Comparison of ENCODE assay signal across 26 cellular contexts in the genomic region with DNA sequence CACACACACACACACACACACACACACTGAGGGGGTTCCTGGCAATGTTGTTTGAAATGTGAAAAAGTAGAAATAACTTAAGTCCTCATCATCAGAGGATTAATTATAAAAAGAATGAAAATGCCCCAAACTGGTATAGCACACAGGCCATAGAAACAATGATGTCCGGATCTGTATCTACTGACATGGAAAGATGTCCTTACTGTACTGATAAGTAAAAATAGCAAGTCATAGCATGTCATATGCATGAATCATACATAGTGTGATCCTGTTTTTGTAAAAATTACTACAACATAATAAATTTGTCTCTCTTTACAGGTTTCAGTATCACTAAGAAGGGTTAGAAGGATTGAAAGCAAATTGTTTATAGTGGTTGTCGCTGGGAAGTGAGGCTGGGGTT.
A peak's percentile ranks its signal among the peaks of the same experiment; 100 is the strongest.
DNase-seq lines count a peak whose midpoint lies in the region; ATAC-seq, FAIRE-seq and TF ChIP-seq lines count a peak whose summit lies in the region.
"Had no signal": no experiment of that assay in that cellular context is flagged by ENCODE, and none has a peak within 500 bp of the region (broad histone marks: within the 10 kb centered on the region; RNA-seq: fewer than 3 reads in every experiment).

No MANE protein-coding gene starts in this region.

- TF ChIP-seq RAD21 in A549 (conservative IDR thresholded peaks at IDR 0.05 in 1 of 2, IDR thresholded peaks at IDR 0.05 in 1 of 2) = no peak

- no peak for TF ChIP-seq EP300 in A549 (IDR thresholded peaks at IDR 0.05)
- no peak for TF ChIP-seq EP300 in transverse colon (IDR thresholded peaks at IDR 0.05; ENCODE audit: low read depth)

- 85% methylated on average over 2 of the region's 2 CpGs for WGBS in A549 (ENCODE audit: missing lambda C conversion rate)
- WGBS in transverse colon (ENCODE audit: low coverage in 1 of 2), 2 donors = 88 to 91% methylated on average over 2 of the region's 2 CpGs
- 95 to 98% methylated on average over 2 of the region's 2 CpGs for WGBS in testis, 2 donors

- H3K9me2 ChIP-seq in Loucy (replicated peaks; ENCODE audit: low read depth, low read length) = no peaks in the 10 kb centered on the region

- no peaks in the 10 kb centered on the region for H3K36me3 ChIP-seq in Loucy (ENCODE audit: insufficient read depth, low read length)
- peaks cover 1% of the 10 kb centered on the region for H3K36me3 ChIP-seq in bronchial epithelial cell (ENCODE audit: control insufficient read depth, insufficient read depth, low read length)
- H3K36me3 ChIP-seq in transverse colon = no peaks in the 10 kb centered on the region
- H3K36me3 ChIP-seq in testis (ENCODE audit: low read depth, missing control alignments) = no peaks in the 10 kb centered on the region
- H3K36me3 ChIP-seq: BLaER1 treated with 17β-estradiol and CSF1 and Interleukin-3, amounts not matched to agents 10 nM and 100 nM had no signal

- ATAC-seq in A549 (no peak), foreskin keratinocyte (peak; percentile 84), HG03095 (IDR thresholded peaks at IDR 0.05; ENCODE audit: unreplicated experiment) (no peak)
- ATAC-seq: activated CD8-positive, alpha-beta T cell treated with anti-CD3 and anti-CD28 coated beads for 36 hours; left cardiac atrium; stimulated activated naive B cell treated with anti-CD40 and anti-IgM and Interleukin-4, amounts not matched to agents 10 μg/mL and 1 μg/mL and 100 μg/mL, for 72 hours had no signal

- POLR2A ChIA-PET in A549 (lab: Yijun Ruan, JAX) = no interaction called here

- H3K27ac ChIP-seq in A549 = no peak overlapping the region
- peak overlapping the region; percentile 58 for H3K27ac ChIP-seq in foreskin keratinocyte
- H3K27ac ChIP-seq in transverse colon = no peak overlapping the region
- H3K27ac ChIP-seq in testis = no peak overlapping the region
- H3K27ac ChIP-seq: BLaER1 treated with 17β-estradiol and CSF1 and Interleukin-3, amounts not matched to agents 10 nM and 100 nM had no signal

- H2AFZ ChIP-seq in Loucy (ENCODE audit: low read length) = no peak overlapping the region

- no peaks in the 10 kb centered on the region for H3F3A ChIP-seq in Loucy (ENCODE audit: low read depth)

- H3K79me2 ChIP-seq in Loucy (ENCODE audit: insufficient read depth, low read length) = peaks cover 10% of the 10 kb centered on the region; the same call in 1 of the 2 replicates

- H3K4me3 ChIP-seq in A549 (no peak overlapping the region), Loucy (ENCODE audit: low read length, poor library complexity, severe bottlenecking) (no peak overlapping the region), bronchial epithelial cell (ENCODE audit: low read depth, low read length) (no peak overlapping the region), transverse colon (no peak overlapping the region), testis (no peak overlapping the region)
- H3K4me3 ChIP-seq: BLaER1 treated with 17β-estradiol and CSF1 and Interleukin-3, amounts not matched to agents 10 nM and 100 nM had no signal

- intact Hi-C loops in transverse colon (cut with DNase I; ENCODE audit: low total_unique reads) (no loop called here), testis (cut with DNase I; ENCODE audit: low total_unique reads) (no loop called here)

- H3K4me1 ChIP-seq in A549 (peaks cover 11% of the 10 kb centered on the region; the same call in 2 of the 3 replicates), Loucy (ENCODE audit: insufficient read depth, low read length, poor library complexity, severe bottlenecking) (peaks cover 48% of the 10 kb centered on the region), foreskin keratinocyte (peaks cover 14% of the 10 kb centered on the region), transverse colon (peaks cover 0 to 17% (median 3%) of the 10 kb centered on the region in 4 donors), testis (no peaks in the 10 kb centered on the region)

- no peak overlapping the region for H3K9ac ChIP-seq in Loucy (ENCODE audit: low read depth, low read length, poor library complexity, severe bottlenecking)
- H3K9ac ChIP-seq: BLaER1 treated with 17β-estradiol and CSF1 and Interleukin-3, amounts not matched to agents 10 nM and 100 nM had no signal

- in situ Hi-C loops in transverse colon (cut with MboI; ENCODE audit: low pct_ligation_motif_present in 1 of 4, low pct_unique_long_range_greater_than_20kb in 1 of 4, low sequenced_read_pairs in 3 of 4) = no loop called here

- TF ChIP-seq CTCF in A549 (IDR thresholded peaks at IDR 0.05) (no peak), Loucy (conservative IDR thresholded peaks at IDR 0.05; ENCODE audit: low read length) (no peak), bronchial epithelial cell (IDR thresholded peaks at IDR 0.05; ENCODE audit: insufficient read depth, low read length, severe bottlenecking) (no peak), foreskin keratinocyte (conservative IDR thresholded peaks at IDR 0.05) (no peak), transverse colon (IDR thresholded peaks at IDR 0.05) (no peak), testis (IDR thresholded peaks at IDR 0.05) (no peak)

- TF ChIP-seq POLR2A in A549 (IDR thresholded peaks at IDR 0.05; ENCODE audit: low read length) (no peak), transverse colon (IDR thresholded peaks at IDR 0.05) (no peak), testis (IDR thresholded peaks at IDR 0.05) (no peak)

- H3K4me2 ChIP-seq in A549 (no peak overlapping the region), Loucy (ENCODE audit: low read depth, low read length, poor library complexity, severe bottlenecking) (peak overlapping the region; percentile 24)
- H3K4me2 ChIP-seq: BLaER1 treated with 17β-estradiol and CSF1 and Interleukin-3, amounts not matched to agents 10 nM and 100 nM had no signal

- H4K20me1 ChIP-seq in Loucy (ENCODE audit: insufficient read depth, low read length, poor library complexity, severe bottlenecking) = peaks cover 5% of the 10 kb centered on the region
- H4K20me1 ChIP-seq: BLaER1 treated with 17β-estradiol and CSF1 and Interleukin-3, amounts not matched to agents 10 nM and 100 nM had no signal

- H3K27me3 ChIP-seq in Loucy (ENCODE audit: insufficient read depth, low read length, poor library complexity, severe bottlenecking) = no peaks in the 10 kb centered on the region
- no peaks in the 10 kb centered on the region for H3K27me3 ChIP-seq in bronchial epithelial cell (ENCODE audit: control insufficient read depth, insufficient read depth, low read length)
- H3K27me3 ChIP-seq in foreskin keratinocyte = no peaks in the 10 kb centered on the region
- H3K27me3 ChIP-seq in transverse colon = no peaks in the 10 kb centered on the region
- no peaks in the 10 kb centered on the region for H3K27me3 ChIP-seq in testis
- H3K27me3 ChIP-seq: BLaER1 treated with 17β-estradiol and CSF1 and Interleukin-3, amounts not matched to agents 10 nM and 100 nM had no signal

- CTCF ChIA-PET in A549 (lab: Yijun Ruan, JAX) = interaction anchor here (0.8 to 1.6 kb wide), 2 partner anchors 9 to 173 kb away, joined by 3 to 6 read pairs; no protein-coding TSS in a partner anchor

- FAIRE-seq in A549 (lab: Jason Lieb, UNC) (no peak), bronchial epithelial cell (lab: Jason Lieb, UNC) (no peak)
- FAIRE-seq: A204.1, GM18507, TTC549 had no signal

- H3K9me3 ChIP-seq in A549 = no peaks in the 10 kb centered on the region
- no peaks in the 10 kb centered on the region for H3K9me3 ChIP-seq in Loucy (ENCODE audit: insufficient read depth, low read depth, low read length)
- no peaks in the 10 kb centered on the region for H3K9me3 ChIP-seq in transverse colon
- no peaks in the 10 kb centered on the region for H3K9me3 ChIP-seq in testis
- H3K9me3 ChIP-seq: BLaER1 treated with 17β-estradiol and CSF1 and Interleukin-3, amounts not matched to agents 10 nM and 100 nM had no signal

- DNase-seq in A549 (ENCODE audit: low read depth in 1 of 2, low spot score in 1 of 2) (no peak), bronchial epithelial cell (ENCODE audit: low read depth) (peak; percentile 75), foreskin keratinocyte (peak; percentile 33 to 57), islet precursor cell (no peak), transverse colon (no peak), testis (no peak)
- DNase-seq: activated CD4-positive, CD25-positive, alpha-beta regulatory T cell treated with anti-CD3 and anti-CD28 coated beads, Interleukin-2, amount 50 U/mL, for 72 hours; activated CD8-positive, alpha-beta T cell treated with anti-CD3 and anti-CD28 coated beads for 36 hours; activated T-cell treated with anti-CD3 and anti-CD28 coated beads for 4 hours; amygdala; Calu3; central memory CD4-positive, alpha-beta T cell; left cardiac atrium; naive B cell; NCI-H1694; NCI-H69; SHP77; stimulated activated CD4-positive, alpha-beta T cell treated with anti-CD3 and anti-CD28 coated beads, Interleukin-2, amount 100 ng/mL, for 48 hours; stimulated activated naive B cell treated with anti-CD40 and anti-IgM and Interleukin-4, amounts not matched to agents 10 μg/mL and 1 μg/mL and 100 μg/mL, for 72 hours; T-helper 1 cell had no signal

TF ChIP-seq in A549, 52 proteins besides CTCF, POLR2A, EP300 and RAD21:
- TF ChIP-seq NFE2L2 (conservative IDR thresholded peaks at IDR 0.05; ENCODE audit: low read length) (0 out of 2 replicates have a peak, but pooled peaks have one; percentile 14), EHMT2 (IDR thresholded peaks at IDR 0.05; ENCODE audit: low read depth) (no peak)
TF ChIP-seq in A549: peak in this region for 1.

Comparison
In these comparisons a context has a peak if more than half of its experiments do, and no peak if none do; other contexts are left out.
1. DNase-seq: peak in bronchial epithelial cell (single experiment) and foreskin keratinocyte (2 of 2); none in A549 (0 of 2), islet precursor cell (single experiment), transverse colon (single experiment) and testis (single experiment).